23 cellular contexts compared by ENCODE assay signal in the genomic region with DNA sequence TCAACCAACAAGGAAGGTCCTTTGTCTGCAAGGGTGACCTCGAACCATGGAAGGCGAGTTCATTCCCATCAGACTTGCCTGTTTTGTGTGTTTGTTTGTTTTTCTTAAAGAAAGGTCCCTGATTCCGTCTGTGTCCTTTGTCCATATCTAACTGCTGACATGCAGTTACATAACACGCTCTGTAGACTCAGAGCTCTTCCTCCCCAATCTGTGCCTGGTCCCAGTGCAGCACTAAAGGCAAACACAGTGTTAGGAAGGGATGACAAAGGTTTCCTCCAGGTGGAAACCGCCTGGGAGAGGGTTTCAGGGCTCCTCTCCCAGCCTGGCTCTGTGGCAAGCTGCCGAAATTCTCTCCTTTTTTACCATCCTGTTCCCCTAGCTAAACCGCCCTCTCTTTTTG. TPM values are rescaled to one million over a fixed set of nuclear protein-coding genes. Genes with fewer than 3 reads are reported as not detected.
"Had no signal": no experiment of that assay in that cellular context is flagged by ENCODE, and none has a peak within 500 bp of the region (broad histone marks: within the 10 kb centered on the region; RNA-seq: fewer than 3 reads in every experiment).

No MANE protein-coding gene starts in this region.

- H3K4me1 ChIP-seq: body of pancreas had no signal

- ATAC-seq: activated CD4-positive, alpha-beta T cell treated with anti-CD3 and anti-CD28 coated beads for 36 hours; body of pancreas; T-helper 17 cell had no signal

- DNase-seq: activated CD4-positive, alpha-beta memory T cell treated with anti-CD3 and anti-CD28 coated beads, Interleukin-2, amount 10 ng/mL, durations not matched to agents 7 days and 5 days; activated CD4-positive, alpha-beta T cell treated with anti-CD3 and anti-CD28 coated beads for 36 hours; activated CD4-positive, alpha-beta T cell treated with anti-CD3 and anti-CD28 coated beads, Interleukin-2, amount 50 U/mL, for 1 hour; activated T-cell treated with anti-CD3 and anti-CD28 coated beads for 4 hours; activated T-cell treated with anti-CD3 and anti-CD28 coated beads, Interleukin-2, amount 50 U/mL, for 48 hours; body of pancreas; Kasumi-1; KBM-7; NCI-H1105; NCI-H1436 treated with DMSO at 0.1 percent for 48 hours; NCI-H187 treated with DMSO at 0.1 percent for 48 hours; NCI-H2081 treated with DMSO at 0.1 percent for 48 hours; NCI-H2171; NCI-H2227 treated with DMSO at 0.1 percent for 48 hours; NCI-H82; SIG-M5; T-helper 17 cell had no signal

- H3K9me3 ChIP-seq: ascending aorta, body of pancreas had no signal

- H3K27ac Mint-ChIP-seq: activated CD4-positive, alpha-beta memory T cell treated with anti-CD3 and anti-CD28 coated beads, Interleukin-2, amount 10 ng/mL, durations not matched to agents 7 days and 5 days; activated CD4-positive, alpha-beta T cell treated with anti-CD3 and anti-CD28 coated beads for 36 hours; activated naive CD4-positive, alpha-beta T cell treated with anti-CD3 and anti-CD28 coated beads, Interleukin-2, amount 50 U/mL, for 24 hours; T-helper 17 cell had no signal

- H3K9me3 Mint-ChIP-seq: activated CD4-positive, alpha-beta memory T cell treated with anti-CD3 and anti-CD28 coated beads, Interleukin-2, amount 10 ng/mL, durations not matched to agents 7 days and 5 days; activated naive CD4-positive, alpha-beta T cell treated with anti-CD3 and anti-CD28 coated beads, Interleukin-2, amount 50 U/mL, for 24 hours; central memory CD8-positive, alpha-beta T cell had no signal

- H3K4me3 ChIP-seq: ascending aorta, body of pancreas had no signal

- H3K4me3 Mint-ChIP-seq: activated CD4-positive, alpha-beta memory T cell treated with anti-CD3 and anti-CD28 coated beads, Interleukin-2, amount 10 ng/mL, durations not matched to agents 7 days and 5 days; activated CD4-positive, alpha-beta T cell treated with anti-CD3 and anti-CD28 coated beads for 36 hours; activated naive CD4-positive, alpha-beta T cell treated with anti-CD3 and anti-CD28 coated beads, Interleukin-2, amount 50 U/mL, for 24 hours; central memory CD8-positive, alpha-beta T cell; T-helper 17 cell had no signal

- H3K27me3 ChIP-seq: ascending aorta, body of pancreas had no signal

- H3K27ac ChIP-seq: ascending aorta, body of pancreas, VCaP had no signal

RNA-seq across cellular contexts. Expression of a gene that starts 13.4 kb away (rescaled TPM):
- total RNA-seq: activated CD4-positive, alpha-beta T cell treated with anti-CD3 and anti-CD28 coated beads for 36 hours; M059J; OCI-LY7 had no signal
